ENCODE assay signal across 9 cellular contexts in genomic region chr1:183804382-183804781, GRCh38. TPM values are rescaled to one million over a fixed set of nuclear protein-coding genes. Genes with fewer than 3 reads are reported as not detected.
DNase-seq lines count a peak whose midpoint lies in the region; ATAC-seq and TF ChIP-seq lines count a peak whose summit lies in the region.
"Had no signal": no experiment of that assay in that cellular context is flagged by ENCODE, and none has a peak within 500 bp of the region (broad histone marks: within the 10 kb centered on the region; RNA-seq: fewer than 3 reads in every experiment).

No MANE protein-coding gene starts in this region.

- no peak overlapping the region for H3K9ac ChIP-seq in HUES6 (ENCODE audit: low read length)
- H3K9ac ChIP-seq in iPS-15b (ENCODE audit: low read depth, low read length): no peak overlapping the region

- H3K36me3 ChIP-seq in HUES6 (ENCODE audit: control insufficient read depth, insufficient read depth, low read length): no peaks in the 10 kb centered on the region
- no peaks in the 10 kb centered on the region for H3K36me3 ChIP-seq in iPS-15b (ENCODE audit: control insufficient read depth, insufficient read depth, low read length)
- H3K36me3 ChIP-seq in CD8-positive, alpha-beta T cell (ENCODE audit: insufficient read depth, low read length): no peaks in the 10 kb centered on the region
- H3K36me3 ChIP-seq: neutrophil had no signal

- no peak overlapping the region for H3K27ac ChIP-seq in HUES6 (ENCODE audit: low read depth, low read length)
- H3K27ac ChIP-seq in angular gyrus (ENCODE audit: low read depth, low read length): peak overlapping the region; percentile 88
- H3K27ac ChIP-seq in CD8-positive, alpha-beta T cell (ENCODE audit: low read depth, low read length): no peak overlapping the region
- H3K27ac ChIP-seq: neutrophil had no signal

- in situ Hi-C loops in GM13977 (cut with MboI; ENCODE audit: low pct_unique_long_range_greater_than_20kb, low sequenced_read_pairs, unreplicated experiment): no loop called here

- POLR2A ChIA-PET in CD8-positive, alpha-beta T cell (lab: Charles Lee): no interaction called here

- peaks cover 7% of the 10 kb centered on the region for H3K4me1 Mint-ChIP-seq in stimulated activated effector memory CD8-positive, alpha-beta T cell treated with anti-CD3 and anti-CD28 coated beads, Interleukin-12 subunit alpha, Interleukin-12 subunit beta, amount 100 ng/mL, for 72 hours
- peaks cover 13% of the 10 kb centered on the region for H3K4me1 Mint-ChIP-seq in CD8-positive, alpha-beta T cell (ENCODE audit: low read depth)

- H3K4me3 ChIP-seq in HUES6 (ENCODE audit: low read depth, low read length) (peak overlapping the region; percentile 72), iPS-15b (ENCODE audit: low read depth, low read length) (peak overlapping the region; percentile 78)
- no peak overlapping the region for H3K4me3 ChIP-seq in CD8-positive, alpha-beta T cell (ENCODE audit: low read depth, low read length)

- H3K4me1 ChIP-seq in HUES6 (ENCODE audit: control insufficient read depth, insufficient read depth, low read length) (peaks cover 31% of the 10 kb centered on the region), iPS-15b (ENCODE audit: control insufficient read depth, insufficient read depth, low read length) (peaks cover 11% of the 10 kb centered on the region)
- peaks cover 4% of the 10 kb centered on the region for H3K4me1 ChIP-seq in CD8-positive, alpha-beta T cell (ENCODE audit: insufficient read depth, low read length)

- peaks cover 19% of the 10 kb centered on the region for H3K27me3 Mint-ChIP-seq in CD8-positive, alpha-beta T cell (ENCODE audit: low read depth)

- no peak for DNase-seq in stimulated activated effector memory CD8-positive, alpha-beta T cell treated with anti-CD3 and anti-CD28 coated beads, Interleukin-12 subunit alpha, Interleukin-12 subunit beta, amount 100 ng/mL, for 72 hours (ENCODE audit: low spot score in 2 of 2)
- no peak for DNase-seq in glomerular visceral epithelial cell (ENCODE audit: extremely low spot score)
- DNase-seq in GM13977 (ENCODE audit: low spot score): no peak
- no peak for DNase-seq in midbrain (lab: John Stamatoyannopoulos, UW)
- no peak for DNase-seq in CD8-positive, alpha-beta T cell

- H3K36me3 Mint-ChIP-seq in stimulated activated effector memory CD8-positive, alpha-beta T cell treated with anti-CD3 and anti-CD28 coated beads, Interleukin-12 subunit alpha, Interleukin-12 subunit beta, amount 100 ng/mL, for 72 hours: no peaks in the 10 kb centered on the region
- H3K36me3 Mint-ChIP-seq in CD8-positive, alpha-beta T cell: peaks cover 20% of the 10 kb centered on the region

- intact Hi-C loops in CD8-positive, alpha-beta T cell (cut with DNase I, micrococcal nuclease): no loop called here

- H3K27me3 ChIP-seq in HUES6 (ENCODE audit: control insufficient read depth, insufficient read depth, low read length): peaks cover 21% of the 10 kb centered on the region
- peaks cover 35% of the 10 kb centered on the region for H3K27me3 ChIP-seq in iPS-15b (ENCODE audit: control insufficient read depth, insufficient read depth, low read length)
- no peaks in the 10 kb centered on the region for H3K27me3 ChIP-seq in CD8-positive, alpha-beta T cell (ENCODE audit: insufficient read depth, low read length)

- H3K9me3 Mint-ChIP-seq in stimulated activated effector memory CD8-positive, alpha-beta T cell treated with anti-CD3 and anti-CD28 coated beads, Interleukin-12 subunit alpha, Interleukin-12 subunit beta, amount 100 ng/mL, for 72 hours: peaks cover 10% of the 10 kb centered on the region
- peaks cover 21% of the 10 kb centered on the region for H3K9me3 Mint-ChIP-seq in CD8-positive, alpha-beta T cell

- TF ChIP-seq CTCF in GM13977 (IDR thresholded peaks at IDR 0.05; ENCODE audit: extremely low read depth, insufficient read depth, missing control alignments): no peak
- no peak for TF ChIP-seq CTCF in CD8-positive, alpha-beta T cell (IDR thresholded peaks at IDR 0.05)

- H3K27ac Mint-ChIP-seq in stimulated activated effector memory CD8-positive, alpha-beta T cell treated with anti-CD3 and anti-CD28 coated beads, Interleukin-12 subunit alpha, Interleukin-12 subunit beta, amount 100 ng/mL, for 72 hours: no peak overlapping the region
- no peak overlapping the region for H3K27ac Mint-ChIP-seq in CD8-positive, alpha-beta T cell

- CTCF ChIA-PET in CD8-positive, alpha-beta T cell (lab: Charles Lee): interaction anchor here (0.8 kb wide), 1 partner anchor 1604 kb away, joined by 3 read pairs; no protein-coding TSS in a partner anchor

- peak overlapping the region; percentile 75 for H3K4me3 Mint-ChIP-seq in stimulated activated effector memory CD8-positive, alpha-beta T cell treated with anti-CD3 and anti-CD28 coated beads, Interleukin-12 subunit alpha, Interleukin-12 subunit beta, amount 100 ng/mL, for 72 hours
- H3K4me3 Mint-ChIP-seq in CD8-positive, alpha-beta T cell: no peak overlapping the region

- ATAC-seq in stimulated activated effector memory CD8-positive, alpha-beta T cell treated with anti-CD3 and anti-CD28 coated beads, Interleukin-12 subunit alpha, Interleukin-12 subunit beta, amount 100 ng/mL, for 72 hours: no peak
- ATAC-seq in CD8-positive, alpha-beta T cell: no peak

- H3K9me3 ChIP-seq in HUES6 (ENCODE audit: control insufficient read depth, insufficient read depth, low read depth, low read length) (no peaks in the 10 kb centered on the region), iPS-15b (ENCODE audit: control insufficient read depth, insufficient read depth, low read length) (no peaks in the 10 kb centered on the region)
- H3K9me3 ChIP-seq in CD8-positive, alpha-beta T cell (ENCODE audit: low read length): peaks cover 4% of the 10 kb centered on the region
- H3K9me3 ChIP-seq: neutrophil had no signal

RNA-seq across cellular contexts. Expression of gene RGL1, which starts 0.5 kb away (rescaled TPM):
- under 1 TPM; 0.83 to 0.84 TPM for total RNA-seq in CD8-positive, alpha-beta T cell
